In genomic region chr22:50253941-50254340, GRCh38 we compare ENCODE assay signal across 18 cellular contexts. TPM values are rescaled to one million over a fixed set of nuclear protein-coding genes. Genes with fewer than 3 reads are reported as not detected.
DNase-seq lines count a peak whose midpoint lies in the region; ATAC-seq and TF ChIP-seq lines count a peak whose summit lies in the region.
"Had no signal": no experiment of that assay in that cellular context is flagged by ENCODE, and none has a peak within 500 bp of the region (broad histone marks: within the 10 kb centered on the region; RNA-seq: fewer than 3 reads in every experiment).

No MANE protein-coding gene starts in this region.

- TF ChIP-seq CTCF in right atrium auricular region (IDR thresholded peaks at IDR 0.05): no peak
- TF ChIP-seq CTCF in IMR-90 (conservative IDR thresholded peaks at IDR 0.05; ENCODE audit: low read depth, low read length): no peak
- TF ChIP-seq CTCF in gastrocnemius medialis (IDR thresholded peaks at IDR 0.05 in 4 of 5, conservative IDR thresholded peaks at IDR 0.05 in 1 of 5): no peak

- H3K9me1 ChIP-seq in IMR-90 (ENCODE audit: insufficient read depth, low read length): no peaks in the 10 kb centered on the region

- H3K4me1 ChIP-seq in right cardiac atrium (ENCODE audit: control insufficient read depth, insufficient read depth, low read length): peaks cover 5% of the 10 kb centered on the region
- H3K4me1 ChIP-seq in right atrium auricular region: peaks cover 0 to 46% of the 10 kb centered on the region in 2 donors
- peaks cover 12% of the 10 kb centered on the region for H3K4me1 ChIP-seq in IMR-90 (ENCODE audit: control insufficient read depth, insufficient read depth, low read length)
- peaks cover 35 to 52% of the 10 kb centered on the region in 2 donors for H3K4me1 ChIP-seq in gastrocnemius medialis

- H2BK15ac ChIP-seq in IMR-90 (ENCODE audit: low read depth, low read length): no peak overlapping the region

- H4K91ac ChIP-seq in IMR-90 (ENCODE audit: insufficient read depth, low read depth, low read length): no peak overlapping the region

- H3K4me2 ChIP-seq in IMR-90 (ENCODE audit: low read depth, low read length): no peak overlapping the region

- no peaks in the 10 kb centered on the region for H3K9me3 ChIP-seq in right cardiac atrium (ENCODE audit: control insufficient read depth, low read length)
- H3K9me3 ChIP-seq in right atrium auricular region: no peaks in the 10 kb centered on the region
- H3K9me3 ChIP-seq in IMR-90 (ENCODE audit: control insufficient read depth, insufficient read depth, low read length): no peaks in the 10 kb centered on the region
- H3K9me3 ChIP-seq in gastrocnemius medialis: no peaks in the 10 kb centered on the region

- no peak overlapping the region for H2AFZ ChIP-seq in IMR-90 (replicated peaks; ENCODE audit: low read length, poor library complexity)
- H2AFZ ChIP-seq: GM23248 had no signal

- TF ChIP-seq RAD21 in IMR-90 (IDR thresholded peaks at IDR 0.05; ENCODE audit: low read length): no peak

- H3K27me3 ChIP-seq in right cardiac atrium (ENCODE audit: control insufficient read depth, insufficient read depth): no peaks in the 10 kb centered on the region
- H3K27me3 ChIP-seq in right atrium auricular region: no peaks in the 10 kb centered on the region
- no peaks in the 10 kb centered on the region for H3K27me3 ChIP-seq in IMR-90 (ENCODE audit: control insufficient read depth, insufficient read depth, low read length)
- no peaks in the 10 kb centered on the region for H3K27me3 ChIP-seq in gastrocnemius medialis

- H3K4ac ChIP-seq in IMR-90 (ENCODE audit: low read depth, low read length): no peak overlapping the region

- H3K36me3 Mint-ChIP-seq in central memory CD8-positive, alpha-beta T cell (ENCODE audit: insufficient read depth): peaks cover 10% of the 10 kb centered on the region
- H3K36me3 Mint-ChIP-seq: CD4-positive, alpha-beta memory T cell had no signal

- H3K56ac ChIP-seq in IMR-90 (ENCODE audit: extremely low read depth, insufficient read depth, low read length): no peak overlapping the region

- no peak overlapping the region for H3K14ac ChIP-seq in IMR-90 (replicated peaks; ENCODE audit: low read depth, low read length)

- in situ Hi-C loops in IMR-90 (cut with MboI; ENCODE audit: low sequenced_read_pairs) (loop anchor here (5.0 kb wide), 1 partner anchor 73 kb away; the partner anchor contains the start of gene DENND6B), gastrocnemius medialis (cut with MboI; ENCODE audit: low sequenced_read_pairs in 4 of 4) (loop anchor here in 2 of 4 donors (10.0 kb wide), 2 partner anchors 71 to 81 kb away; partner anchors contain the start of gene DENND6B (in 1 of the 2))

- H2AK5ac ChIP-seq in IMR-90 (ENCODE audit: low read depth, low read length): no peak overlapping the region

- no peak overlapping the region for H3K9ac ChIP-seq in IMR-90 (ENCODE audit: low read depth, low read length)
- H3K9ac ChIP-seq: GM23248 had no signal

- no peak overlapping the region for H2BK20ac ChIP-seq in IMR-90 (ENCODE audit: low read depth, low read length)

- DNase-seq in right cardiac atrium (peak in 2 of 3 donors; percentile 42 to 56), right atrium auricular region (ENCODE audit: low spot score) (no peak), IMR-90 (no peak), gastrocnemius medialis (no peak), NCI-H345 (lab: John Stamatoyannopoulos, UW) (no peak), SK-N-DZ (ENCODE audit: low spot score) (no peak)
- DNase-seq in central memory CD8-positive, alpha-beta T cell (ENCODE audit: low spot score in 2 of 2): no peak
- DNase-seq: C1 segment of cervical spinal cord; Calu3; CD4-positive, alpha-beta memory T cell; COR-L47; DMS53; DMS79 treated with DMSO at 0.1 percent for 48 hours; GF-D8; GM23248; H7; HCEC 1CT had no signal

- TF ChIP-seq POLR2A in IMR-90 (IDR thresholded peaks at IDR 0.05; ENCODE audit: low read depth, low read length): no peak
- no peak for TF ChIP-seq POLR2A in gastrocnemius medialis (IDR thresholded peaks at IDR 0.05)

- peaks cover 9 to 35% of the 10 kb centered on the region in 2 experiments; a peak in 3 of 4 replicates for H3K79me1 ChIP-seq in IMR-90 (ENCODE audit: low read depth in 1 of 2, low read length in 2 of 2)

- H2AK9ac ChIP-seq in IMR-90 (replicated peaks; ENCODE audit: low read depth, low read length, poor library complexity): peak overlapping the region; percentile 55

- intact Hi-C loops in right cardiac atrium (cut with DNase I): loop anchor here in 2 of 4 donors (5.0 kb wide), 1 partner anchor 88 kb away; the partner anchor contains the start of gene PPP6R2 (in 2 of the 2)
- intact Hi-C loops in IMR-90 (cut with micrococcal nuclease): loop anchor here (2.0 kb wide), 1 partner anchor 73 kb away; the partner anchor contains the start of gene DENND6B
- intact Hi-C loops in gastrocnemius medialis (cut with DNase I; ENCODE audit: low total_unique reads): loop anchor here (5.0 kb wide), 1 partner anchor 42 kb away; no protein-coding TSS in a partner anchor

- dilution Hi-C loops in IMR-90 (cut with HindIII; ENCODE audit: low sequenced_read_pairs, unreplicated experiment): no loop called here

- no peak overlapping the region for H2BK120ac ChIP-seq in IMR-90 (ENCODE audit: low read depth, low read length)

- no peaks in the 10 kb centered on the region for H3K9me3 Mint-ChIP-seq in central memory CD8-positive, alpha-beta T cell
- H3K9me3 Mint-ChIP-seq: CD4-positive, alpha-beta memory T cell had no signal

- CTCF ChIA-PET in IMR-90 (lab: Yijun Ruan, JAX): no interaction called here

- no peak overlapping the region for H2BK5ac ChIP-seq in IMR-90 (ENCODE audit: low read depth, low read length, poor library complexity, severe bottlenecking)

- H4K20me1 ChIP-seq in IMR-90 (ENCODE audit: insufficient read depth, low read length): peaks cover 29% of the 10 kb centered on the region

- no peak overlapping the region for H3K23ac ChIP-seq in IMR-90 (ENCODE audit: low read depth, low read length)

- no peaks in the 10 kb centered on the region for H3K27me3 Mint-ChIP-seq in central memory CD8-positive, alpha-beta T cell

- H3K4me3 ChIP-seq in right cardiac atrium (ENCODE audit: low read length) (no peak overlapping the region), right atrium auricular region (no peak overlapping the region), IMR-90 (ENCODE audit: insufficient read depth, low read depth, low read length) (no peak overlapping the region), gastrocnemius medialis (no peak overlapping the region)
- H3K4me3 ChIP-seq: GM23248 had no signal

- H4K8ac ChIP-seq in IMR-90 (ENCODE audit: low read depth in 2 of 2, low read length in 2 of 2): no peak overlapping the region

- H3K36me3 ChIP-seq in right atrium auricular region (no peaks in the 10 kb centered on the region), IMR-90 (ENCODE audit: control insufficient read depth, insufficient read depth, low read length) (peaks cover 35% of the 10 kb centered on the region; the same call in 1 of the 2 replicates), gastrocnemius medialis (peaks cover 0 to 12% of the 10 kb centered on the region in 2 donors)

- POLR2A ChIA-PET in IMR-90 (lab: Charles Lee; ENCODE audit: unreplicated experiment): no interaction called here

- peak overlapping the region; percentile 32 for H3K27ac Mint-ChIP-seq in central memory CD8-positive, alpha-beta T cell (ENCODE audit: low read depth)

- 74% methylated on average over 8 of the region's 8 CpGs for WGBS in right cardiac atrium
- WGBS in IMR-90 (ENCODE audit: extremely low coverage in 2 of 2, insufficient read length in 1 of 2), 2 experiments: 65% methylated on average over 3 of the region's 8 CpGs; no CpG with 5 or more reads in 1 of the 2 experiments

- BruUV-seq in IMR-90 (replicated peaks; lab: Mats Ljungman, UMichigan): no TSS peak

- no peak overlapping the region for H3K27ac ChIP-seq in right cardiac atrium (ENCODE audit: low read length)
- no peak overlapping the region for H3K27ac ChIP-seq in right atrium auricular region
- no peak overlapping the region for H3K27ac ChIP-seq in IMR-90 (ENCODE audit: insufficient read depth, low read length)
- peak overlapping the region; percentile 14 to 99 (median 78) for H3K27ac ChIP-seq in gastrocnemius medialis
- H3K27ac ChIP-seq: GM23248 had no signal

- H4K5ac ChIP-seq in IMR-90 (ENCODE audit: low read depth, low read length): no peak overlapping the region

- peaks cover 8% of the 10 kb centered on the region for H3K4me1 Mint-ChIP-seq in central memory CD8-positive, alpha-beta T cell

- H3K18ac ChIP-seq in IMR-90 (ENCODE audit: low read depth, low read length): no peak overlapping the region

- H3K4me3 Mint-ChIP-seq in central memory CD8-positive, alpha-beta T cell: no peak overlapping the region

- ATAC-seq in right cardiac atrium: no peak
- ATAC-seq in IMR-90 (ENCODE audit: low read depth): no peak
- ATAC-seq in central memory CD8-positive, alpha-beta T cell (replicated peaks; ENCODE audit: extremely low read depth, poor library complexity, severe bottlenecking): no peak
- ATAC-seq in gastrocnemius medialis: no peak
- no peak for ATAC-seq in GM21737 (IDR thresholded peaks at IDR 0.05; ENCODE audit: unreplicated experiment)

RNA-seq across cellular contexts. Expression of gene HDAC10, which starts 2.9 kb away (rescaled TPM):
- total RNA-seq in right cardiac atrium (10 to 100 TPM in 2 of 4 donors, 1 to 10 TPM in 2; 8.7 to 13.5 (median 11.6) TPM), right atrium auricular region (1 to 10 TPM; 6.7 to 9.1 TPM), IMR-90 (2012; rRNA removed) (3.6 and 3.9 TPM in 2 replicates), gastrocnemius medialis (10 to 100 TPM in 2 of 4 donors, 1 to 10 TPM in 2; 4.1 to 24.9 (median 8.6) TPM)
- polyA plus RNA-seq in right cardiac atrium (11.6 TPM), IMR-90 (2012; rRNA removed) (35.2 and 35.7 TPM in 2 replicates)
- 18.7 and 22.6 TPM in 2 replicates for polyA plus RNA-seq in IMR-90 (2012; cell fraction: cytosol; rRNA removed)
- 264 and 926 TPM in 2 replicates for polyA plus RNA-seq in IMR-90 (2012; cell fraction: nucleus; rRNA removed; ENCODE audit: low replicate concordance)
- 14.2 and 18.3 TPM in 2 replicates for polyA plus RNA-seq in SK-N-DZ (2014; cell fraction: cytosol; rRNA removed)
- 244 and 259 TPM in 2 replicates for polyA plus RNA-seq in SK-N-DZ (2014; cell fraction: nucleus; rRNA removed)

RNA-seq across cellular contexts. Expression of gene MAPK12, which starts 7.5 kb away (rescaled TPM):
- total RNA-seq in right cardiac atrium (10 to 100 TPM; 10.5 to 14.8 (median 11.2) TPM), right atrium auricular region (10 to 100 TPM in 1 of 2 donors, 1 to 10 TPM in 1; 5.0 to 13.0 TPM), IMR-90 (2012; rRNA removed) (35.6 and 41.0 TPM in 2 replicates), gastrocnemius medialis (100 to 1,000 TPM; 126 to 290 (median 219) TPM)
- polyA plus RNA-seq in right cardiac atrium (15.2 TPM), IMR-90 (2012; rRNA removed) (56.3 and 59.9 TPM in 2 replicates)
- 42.8 and 49.5 TPM in 2 replicates for polyA plus RNA-seq in IMR-90 (2012; cell fraction: cytosol; rRNA removed)
- 269 and 452 TPM in 2 replicates for polyA plus RNA-seq in IMR-90 (2012; cell fraction: nucleus; rRNA removed; ENCODE audit: low replicate concordance)
- 84.1 and 85.6 TPM in 2 replicates for polyA plus RNA-seq in SK-N-DZ (2014; cell fraction: cytosol; rRNA removed)
- 421 and 514 TPM in 2 replicates for polyA plus RNA-seq in SK-N-DZ (2014; cell fraction: nucleus; rRNA removed)

RNA-seq across cellular contexts. Expression of gene TUBGCP6, which starts 9.1 kb away (rescaled TPM):
- 10 to 100 TPM; 20.6 to 22.8 (median 22.6) TPM for total RNA-seq in right cardiac atrium
- 20.4 TPM for polyA plus RNA-seq in right cardiac atrium
- 10 to 100 TPM; 19.5 to 22.1 TPM for total RNA-seq in right atrium auricular region
- 10.0 and 10.8 TPM in 2 replicates for total RNA-seq in IMR-90 (2012; rRNA removed)
- 28.6 and 30.9 TPM in 2 replicates for polyA plus RNA-seq in IMR-90 (2012; rRNA removed)
- polyA plus RNA-seq in IMR-90 (2012; cell fraction: cytosol; rRNA removed): 7.5 and 13.6 TPM in 2 replicates
- 185 and 466 TPM in 2 replicates for polyA plus RNA-seq in IMR-90 (2012; cell fraction: nucleus; rRNA removed; ENCODE audit: low replicate concordance)
- total RNA-seq in gastrocnemius medialis: 10 to 100 TPM; 18.7 to 27.4 (median 19.2) TPM
- 21.2 and 23.3 TPM in 2 replicates for polyA plus RNA-seq in SK-N-DZ (2014; cell fraction: cytosol; rRNA removed)
- 225 and 301 TPM in 2 replicates for polyA plus RNA-seq in SK-N-DZ (2014; cell fraction: nucleus; rRNA removed)

RNA-seq across cellular contexts. Expression of gene MAPK11, which starts 16.2 kb away (rescaled TPM):
- total RNA-seq in right cardiac atrium: 1 to 10 TPM; 6.4 to 7.9 (median 7.4) TPM
- 8.8 TPM for polyA plus RNA-seq in right cardiac atrium
- 1 to 10 TPM; 3.7 to 4.0 TPM for total RNA-seq in right atrium auricular region
- 7.5 and 8.1 TPM in 2 replicates for total RNA-seq in IMR-90 (2012; rRNA removed)
- 14.4 and 16.6 TPM in 2 replicates for polyA plus RNA-seq in IMR-90 (2012; rRNA removed)
- 11.1 and 14.2 TPM in 2 replicates for polyA plus RNA-seq in IMR-90 (2012; cell fraction: cytosol; rRNA removed)
- polyA plus RNA-seq in IMR-90 (2012; cell fraction: nucleus; rRNA removed; ENCODE audit: low replicate concordance): 42.0 and 90.5 TPM in 2 replicates
- total RNA-seq in gastrocnemius medialis: 1 to 10 TPM; 1.8 to 4.2 (median 3.4) TPM
- 12.7 and 14.7 TPM in 2 replicates for polyA plus RNA-seq in SK-N-DZ (2014; cell fraction: cytosol; rRNA removed)
- polyA plus RNA-seq in SK-N-DZ (2014; cell fraction: nucleus; rRNA removed): 144 and 172 TPM in 2 replicates

RNA-seq across cellular contexts. Expression of gene SELENOO, which starts 53.1 kb away (rescaled TPM):
- 10 to 100 TPM; 14.6 to 16.3 (median 15.3) TPM for total RNA-seq in right cardiac atrium
- 17.1 TPM for polyA plus RNA-seq in right cardiac atrium
- 10 to 100 TPM; 18.0 to 20.0 TPM for total RNA-seq in right atrium auricular region
- 10.3 and 10.4 TPM in 2 replicates for total RNA-seq in IMR-90 (2012; rRNA removed)
- polyA plus RNA-seq in IMR-90 (2012; rRNA removed): 21.4 and 22.9 TPM in 2 replicates
- 16.7 and 25.0 TPM in 2 replicates for polyA plus RNA-seq in IMR-90 (2012; cell fraction: cytosol; rRNA removed)
- polyA plus RNA-seq in IMR-90 (2012; cell fraction: nucleus; rRNA removed; ENCODE audit: low replicate concordance): 94.1 and 274 TPM in 2 replicates
- 10 to 100 TPM; 26.4 to 54.9 (median 34.0) TPM for total RNA-seq in gastrocnemius medialis
- polyA plus RNA-seq in SK-N-DZ (2014; cell fraction: cytosol; rRNA removed): 32.9 and 34.5 TPM in 2 replicates
- polyA plus RNA-seq in SK-N-DZ (2014; cell fraction: nucleus; rRNA removed): 120 and 155 TPM in 2 replicates

Comparison
In these comparisons a context has a peak if more than half of its experiments do, and no peak if none do; other contexts are left out.
1. DNase-seq: peak in right cardiac atrium (2 of 3); none in right atrium auricular region (single experiment), IMR-90 (single experiment), central memory CD8-positive, alpha-beta T cell (0 of 2), gastrocnemius medialis (0 of 2), NCI-H345 (single experiment) and SK-N-DZ (single experiment).
2. H3K27ac ChIP-seq: peak in gastrocnemius medialis (4 of 4); none in right cardiac atrium (single experiment), right atrium auricular region (0 of 2) and IMR-90 (single experiment).